1 cellular context compared by ENCODE assay signal in the genomic region with DNA sequence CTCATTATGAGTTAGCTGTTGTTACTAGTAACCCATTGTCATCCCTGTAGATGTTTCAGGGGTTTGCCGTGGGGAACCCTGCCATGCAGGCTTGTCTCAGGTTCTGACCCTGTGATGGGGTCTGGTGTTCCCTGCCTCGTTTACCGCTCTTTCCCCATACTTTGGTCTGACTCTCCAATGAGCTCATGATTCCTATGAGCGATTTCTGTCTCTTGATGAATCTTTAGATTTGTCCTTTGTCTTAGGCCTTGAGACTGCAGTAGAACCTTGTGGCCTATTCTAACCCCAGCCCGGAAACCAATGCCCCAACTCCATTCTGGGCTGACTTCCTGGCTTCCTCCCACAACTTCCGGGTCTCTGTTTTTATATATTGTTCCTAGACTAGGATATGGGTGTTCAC.
TF ChIP-seq lines count a peak whose summit lies in the region.

No MANE protein-coding gene starts in this region.

TF ChIP-seq in K562, 482 proteins besides CTCF, POLR2A, EP300 and RAD21 (continued from another document):
- TF ChIP-seq, protein P1, sequence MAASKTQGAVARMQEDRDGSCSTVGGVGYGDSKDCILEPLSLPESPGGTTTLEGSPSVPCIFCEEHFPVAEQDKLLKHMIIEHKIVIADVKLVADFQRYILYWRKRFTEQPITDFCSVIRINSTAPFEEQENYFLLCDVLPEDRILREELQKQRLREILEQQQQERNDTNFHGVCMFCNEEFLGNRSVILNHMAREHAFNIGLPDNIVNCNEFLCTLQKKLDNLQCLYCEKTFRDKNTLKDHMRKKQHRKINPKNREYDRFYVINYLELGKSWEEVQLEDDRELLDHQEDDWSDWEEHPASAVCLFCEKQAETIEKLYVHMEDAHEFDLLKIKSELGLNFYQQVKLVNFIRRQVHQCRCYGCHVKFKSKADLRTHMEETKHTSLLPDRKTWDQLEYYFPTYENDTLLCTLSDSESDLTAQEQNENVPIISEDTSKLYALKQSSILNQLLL (CRISPR knock-in tag; IDR thresholded peaks at IDR 0.05; ENCODE audit: borderline replicate concordance), result no peak
- TF ChIP-seq, protein P2, sequence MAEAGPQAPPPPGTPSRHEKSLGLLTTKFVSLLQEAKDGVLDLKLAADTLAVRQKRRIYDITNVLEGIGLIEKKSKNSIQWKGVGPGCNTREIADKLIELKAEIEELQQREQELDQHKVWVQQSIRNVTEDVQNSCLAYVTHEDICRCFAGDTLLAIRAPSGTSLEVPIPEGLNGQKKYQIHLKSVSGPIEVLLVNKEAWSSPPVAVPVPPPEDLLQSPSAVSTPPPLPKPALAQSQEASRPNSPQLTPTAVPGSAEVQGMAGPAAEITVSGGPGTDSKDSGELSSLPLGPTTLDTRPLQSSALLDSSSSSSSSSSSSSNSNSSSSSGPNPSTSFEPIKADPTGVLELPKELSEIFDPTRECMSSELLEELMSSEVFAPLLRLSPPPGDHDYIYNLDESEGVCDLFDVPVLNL (CRISPR knock-in tag; IDR thresholded peaks at IDR 0.05; ENCODE audit: low read depth), result no peak
- TF ChIP-seq FOXJ3 (CRISPR knock-in tag; IDR thresholded peaks at IDR 0.05), result no peak
- TF ChIP-seq GTF2E2 (tag; IDR thresholded peaks at IDR 0.05), result no peak
- TF ChIP-seq, protein P3, sequence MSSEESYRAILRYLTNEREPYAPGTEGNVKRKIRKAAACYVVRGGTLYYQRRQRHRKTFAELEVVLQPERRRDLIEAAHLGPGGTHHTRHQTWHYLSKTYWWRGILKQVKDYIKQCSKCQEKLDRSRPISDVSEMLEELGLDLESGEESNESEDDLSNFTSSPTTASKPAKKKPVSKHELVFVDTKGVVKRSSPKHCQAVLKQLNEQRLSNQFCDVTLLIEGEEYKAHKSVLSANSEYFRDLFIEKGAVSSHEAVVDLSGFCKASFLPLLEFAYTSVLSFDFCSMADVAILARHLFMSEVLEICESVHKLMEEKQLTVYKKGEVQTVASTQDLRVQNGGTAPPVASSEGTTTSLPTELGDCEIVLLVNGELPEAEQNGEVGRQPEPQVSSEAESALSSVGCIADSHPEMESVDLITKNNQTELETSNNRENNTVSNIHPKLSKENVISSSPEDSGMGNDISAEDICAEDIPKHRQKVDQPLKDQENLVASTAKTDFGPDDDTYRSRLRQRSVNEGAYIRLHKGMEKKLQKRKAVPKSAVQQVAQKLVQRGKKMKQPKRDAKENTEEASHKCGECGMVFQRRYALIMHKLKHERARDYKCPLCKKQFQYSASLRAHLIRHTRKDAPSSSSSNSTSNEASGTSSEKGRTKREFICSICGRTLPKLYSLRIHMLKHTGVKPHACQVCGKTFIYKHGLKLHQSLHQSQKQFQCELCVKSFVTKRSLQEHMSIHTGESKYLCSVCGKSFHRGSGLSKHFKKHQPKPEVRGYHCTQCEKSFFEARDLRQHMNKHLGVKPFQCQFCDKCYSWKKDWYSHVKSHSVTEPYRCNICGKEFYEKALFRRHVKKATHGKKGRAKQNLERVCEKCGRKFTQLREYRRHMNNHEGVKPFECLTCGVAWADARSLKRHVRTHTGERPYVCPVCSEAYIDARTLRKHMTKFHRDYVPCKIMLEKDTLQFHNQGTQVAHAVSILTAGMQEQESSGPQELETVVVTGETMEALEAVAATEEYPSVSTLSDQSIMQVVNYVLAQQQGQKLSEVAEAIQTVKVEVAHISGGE (CRISPR knock-in tag; IDR thresholded peaks at IDR 0.05), result no peak
- TF ChIP-seq ADNP (tag; IDR thresholded peaks at IDR 0.05), result no peak
- TF ChIP-seq NONO (IDR thresholded peaks at IDR 0.05; ENCODE audit: low read depth in 2 of 2, low read length in 1 of 2), result no peak
- no peak for TF ChIP-seq TBP (optimal IDR thresholded peaks at IDR 0.05; ENCODE audit: low read depth, low read length)
- TF ChIP-seq MAFK (IDR thresholded peaks at IDR 0.05; ENCODE audit: low read length), result no peak
- no peak for TF ChIP-seq HDAC6 (IDR thresholded peaks at IDR 0.05; ENCODE audit: low read depth, low read length)
- no peak for TF ChIP-seq POU5F1 (IDR thresholded peaks at IDR 0.05; ENCODE audit: borderline replicate concordance, low read depth, low read length, partially characterized antibody)
- TF ChIP-seq, protein P4, sequence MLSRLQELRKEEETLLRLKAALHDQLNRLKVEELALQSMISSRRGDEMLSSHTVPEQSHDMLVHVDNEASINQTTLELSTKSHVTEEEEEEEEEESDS (CRISPR knock-in tag; IDR thresholded peaks at IDR 0.05), result no peak
TF ChIP-seq in K562: peak in this region for 0.
